Comparison of ENCODE assay signal across 11 cellular contexts in genomic region chr12:109455706-109456105, GRCh38.
"Had no signal": no experiment of that assay in that cellular context is flagged by ENCODE, and none has a peak within 500 bp of the region (broad histone marks: within the 10 kb centered on the region; RNA-seq: fewer than 3 reads in every experiment).

No MANE protein-coding gene starts in this region.

- H3K27me3 Mint-ChIP-seq: activated CD4-positive, alpha-beta memory T cell treated with anti-CD3 and anti-CD28 coated beads for 36 hours; activated naive CD8-positive, alpha-beta T cell treated with anti-CD3 and anti-CD28 coated beads for 36 hours had no signal

- H3K27me3 ChIP-seq: gastrocnemius medialis had no signal

- H3K27ac Mint-ChIP-seq: activated CD4-positive, alpha-beta memory T cell treated with anti-CD3 and anti-CD28 coated beads for 36 hours; activated naive CD8-positive, alpha-beta T cell treated with anti-CD3 and anti-CD28 coated beads for 36 hours had no signal

- H3K4me3 Mint-ChIP-seq: activated CD4-positive, alpha-beta memory T cell treated with anti-CD3 and anti-CD28 coated beads for 36 hours; activated naive CD8-positive, alpha-beta T cell treated with anti-CD3 and anti-CD28 coated beads for 36 hours; activated T-cell treated with anti-CD3 and anti-CD28 coated beads, Interleukin-2, amount 50 U/mL, for 4 hours; nephron had no signal

- DNase-seq: activated CD4-positive, alpha-beta memory T cell treated with anti-CD3 and anti-CD28 coated beads for 36 hours; activated gamma-delta T cell treated with Interleukin-2 at 50 U/mL for 16 hours; activated naive CD8-positive, alpha-beta T cell treated with anti-CD3 and anti-CD28 coated beads for 36 hours; activated T-cell treated with anti-CD3 and anti-CD28 coated beads, Interleukin-2, amount 50 U/mL, for 4 hours; gastrocnemius medialis; hippocampal formation; left colon; stimulated activated CD4-positive, alpha-beta T cell treated with anti-CD3 and anti-CD28 coated beads, Interleukin-12 subunit alpha, Interleukin-12 subunit beta, amount 100 ng/mL, for 4 hours; stimulated activated naive CD8-positive, alpha-beta T cell treated with anti-CD3 and anti-CD28 coated beads, Interleukin-15, Interleukin-2, amounts not matched to agents 100 U/mL and 50 U/mL, for 24 hours; T1000 had no signal

- H3K27ac ChIP-seq: gastrocnemius medialis had no signal

- H3K9me3 Mint-ChIP-seq: activated CD4-positive, alpha-beta memory T cell treated with anti-CD3 and anti-CD28 coated beads for 36 hours; activated naive CD8-positive, alpha-beta T cell treated with anti-CD3 and anti-CD28 coated beads for 36 hours; activated T-cell treated with anti-CD3 and anti-CD28 coated beads, Interleukin-2, amount 50 U/mL, for 4 hours; nephron had no signal

- H3K4me3 ChIP-seq: gastrocnemius medialis had no signal

- H3K9me3 ChIP-seq: gastrocnemius medialis had no signal

- ATAC-seq: activated T-cell treated with anti-CD3 and anti-CD28 coated beads, Interleukin-2, amount 50 U/mL, for 4 hours; gastrocnemius medialis; left colon; stimulated activated naive CD8-positive, alpha-beta T cell treated with anti-CD3 and anti-CD28 coated beads, Interleukin-15, Interleukin-2, amounts not matched to agents 100 U/mL and 50 U/mL, for 24 hours had no signal
